In the genomic region with DNA sequence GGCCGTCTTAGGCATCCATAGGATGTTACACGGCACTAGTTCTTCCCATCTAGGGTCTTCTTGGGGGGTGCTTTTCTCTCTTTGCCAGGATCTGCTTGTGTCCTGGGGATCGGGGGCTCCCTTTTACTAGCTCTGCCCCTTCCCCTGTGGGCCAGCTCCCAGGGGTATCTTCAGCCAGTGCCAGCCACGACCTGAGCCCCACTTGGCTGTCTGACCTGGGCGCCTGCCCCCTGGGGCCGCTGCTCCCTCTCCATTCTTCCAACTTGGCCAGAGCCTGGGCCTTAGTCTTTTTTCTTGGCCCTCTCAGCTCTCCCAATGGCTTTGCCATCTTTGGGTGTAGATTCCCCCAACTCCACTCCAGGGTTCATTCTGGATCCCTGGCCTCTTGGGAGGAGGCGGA, we compare ENCODE assay signal across 19 cellular contexts. TPM values are rescaled to one million over a fixed set of nuclear protein-coding genes. Genes with fewer than 3 reads are reported as not detected.
A peak's percentile ranks its signal among the peaks of the same experiment; 100 is the strongest.
DNase-seq lines count a peak whose midpoint lies in the region; ATAC-seq and TF ChIP-seq lines count a peak whose summit lies in the region.
"Had no signal": no experiment of that assay in that cellular context is flagged by ENCODE, and none has a peak within 500 bp of the region (broad histone marks: within the 10 kb centered on the region; RNA-seq: fewer than 3 reads in every experiment).

No MANE protein-coding gene starts in this region.

- no peak for ATAC-seq in Right ventricle myocardium inferior
- no peak for ATAC-seq in GM18909 (IDR thresholded peaks at IDR 0.05; ENCODE audit: poor library complexity, unreplicated experiment)
- ATAC-seq in GM21447 (IDR thresholded peaks at IDR 0.05; ENCODE audit: unreplicated experiment) = no peak
- ATAC-seq in activated naive CD4-positive, alpha-beta T cell treated with anti-CD3 and anti-CD28 coated beads, Interleukin-2, amount 50 U/mL, for 72 hours = no peak
- ATAC-seq: activated T-cell treated with anti-CD3 and anti-CD28 coated beads, Interleukin-2, amount 50 U/mL, for 72 hours; natural killer cell; PC-3 had no signal

- H3K4me3 ChIP-seq in right atrium auricular region (no peak overlapping the region), skeletal muscle tissue (ENCODE audit: low read length in 3 of 3) (peak overlapping the region in 2 of 3 donors; percentile 31 to 63)

- intact Hi-C loops in Right ventricle myocardium inferior (cut with DNase I) = no loop called here

- DNase-seq in right atrium auricular region (ENCODE audit: low spot score) (no peak), Right ventricle myocardium inferior (ENCODE audit: missing footprints) (no peak), NOMO-1 (lab: John Stamatoyannopoulos, UW; ENCODE audit: unreplicated experiment in 2 of 2) (no peak)
- DNase-seq in activated naive CD4-positive, alpha-beta T cell treated with anti-CD3 and anti-CD28 coated beads, Interleukin-2, amount 50 U/mL, for 72 hours (ENCODE audit: low spot score in 2 of 2) = no peak
- DNase-seq: NCI-H187 treated with DMSO at 0.1 percent for 48 hours, NCI-H524 treated with DMSO at 0.1 percent for 48 hours, retina had no signal

- peak overlapping the region; percentile 40 to 84 (median 76) for H3K9ac ChIP-seq in skeletal muscle tissue (ENCODE audit: low read depth in 1 of 3, low read length in 3 of 3)
- H3K9ac ChIP-seq: SK-N-SH had no signal

- H3K27me3 ChIP-seq in right atrium auricular region (no peaks in the 10 kb centered on the region), layer of hippocampus (ENCODE audit: control insufficient read depth, insufficient read depth, low read length) (no peaks in the 10 kb centered on the region), skeletal muscle tissue (ENCODE audit: control insufficient read depth in 3 of 3, insufficient read depth in 3 of 3, low read length in 3 of 3) (no peaks in the 10 kb centered on the region)

- H3K27ac ChIP-seq in right atrium auricular region = peak overlapping the region; percentile 92 to 96
- peak overlapping the region; percentile 21 for H3K27ac ChIP-seq in layer of hippocampus (ENCODE audit: low read depth, low read length)
- peak overlapping the region; percentile 83 for H3K27ac ChIP-seq in skeletal muscle tissue (ENCODE audit: low read depth, low read length)

- peaks cover 0 to 79% of the 10 kb centered on the region in 2 donors for H3K4me1 ChIP-seq in right atrium auricular region
- H3K4me1 ChIP-seq in skeletal muscle tissue (ENCODE audit: control insufficient read depth in 3 of 3, insufficient read depth in 3 of 3, low read length in 3 of 3) = peaks cover 69 to 77% (median 70%) of the 10 kb centered on the region in 3 donors

- no peak overlapping the region for H3K27ac Mint-ChIP-seq in activated naive CD4-positive, alpha-beta T cell treated with anti-CD3 and anti-CD28 coated beads, Interleukin-2, amount 50 U/mL, for 72 hours
- H3K27ac Mint-ChIP-seq: activated T-cell treated with anti-CD3 and anti-CD28 coated beads, Interleukin-2, amount 50 U/mL, for 72 hours; endodermal cell; natural killer cell had no signal

- no peak for TF ChIP-seq CTCF in right atrium auricular region (IDR thresholded peaks at IDR 0.05)

- H3K36me3 Mint-ChIP-seq in activated naive CD4-positive, alpha-beta T cell treated with anti-CD3 and anti-CD28 coated beads, Interleukin-2, amount 50 U/mL, for 72 hours = peaks cover 0 to 5% of the 10 kb centered on the region in 2 donors
- H3K36me3 Mint-ChIP-seq: activated naive CD8-positive, alpha-beta T cell treated with anti-CD3 and anti-CD28 coated beads, Interleukin-2, amount 10 ng/mL, durations not matched to agents 7 days and 5 days; natural killer cell had no signal

- H3K9me3 ChIP-seq in right atrium auricular region (no peaks in the 10 kb centered on the region), skeletal muscle tissue (ENCODE audit: control insufficient read depth in 3 of 3, low read length in 3 of 3) (no peaks in the 10 kb centered on the region)
- H3K9me3 ChIP-seq: SK-N-SH had no signal

- no peaks in the 10 kb centered on the region for H3K9me3 Mint-ChIP-seq in activated naive CD4-positive, alpha-beta T cell treated with anti-CD3 and anti-CD28 coated beads, Interleukin-2, amount 50 U/mL, for 72 hours
- H3K9me3 Mint-ChIP-seq: activated naive CD8-positive, alpha-beta T cell treated with anti-CD3 and anti-CD28 coated beads, Interleukin-2, amount 10 ng/mL, durations not matched to agents 7 days and 5 days; activated T-cell treated with anti-CD3 and anti-CD28 coated beads, Interleukin-2, amount 50 U/mL, for 72 hours; endodermal cell; natural killer cell had no signal

- H3K36me3 ChIP-seq in right atrium auricular region (no peaks in the 10 kb centered on the region), skeletal muscle tissue (ENCODE audit: control insufficient read depth in 3 of 3, insufficient read depth in 3 of 3, low read length in 3 of 3) (peaks cover 0 to 2% (median 0%) of the 10 kb centered on the region in 3 donors)

RNA-seq across cellular contexts. Expression of a gene that starts 3.1 kb away (rescaled TPM):
- 100 to 1,000 TPM; 144 to 185 TPM for total RNA-seq in right atrium auricular region
- 494 TPM for total RNA-seq in Right ventricle myocardium inferior
- 137 TPM for total RNA-seq in skeletal muscle tissue
- 10 to 100 TPM; 66.3 to 84.5 TPM for total RNA-seq in activated naive CD4-positive, alpha-beta T cell treated with anti-CD3 and anti-CD28 coated beads, Interleukin-2, amount 50 U/mL, for 72 hours

RNA-seq across cellular contexts. Expression of a gene that starts 21.9 kb away (rescaled TPM):
- 1 to 10 TPM in 1 of 2 donors, under 1 TPM in 1; 0.43 to 1.4 TPM for total RNA-seq in right atrium auricular region
- 2.0 TPM for total RNA-seq in Right ventricle myocardium inferior
- total RNA-seq in skeletal muscle tissue = 3.7 TPM
- 10 to 100 TPM; 68.3 to 76.1 TPM for total RNA-seq in activated naive CD4-positive, alpha-beta T cell treated with anti-CD3 and anti-CD28 coated beads, Interleukin-2, amount 50 U/mL, for 72 hours

RNA-seq across cellular contexts. Expression of a gene that starts 23.9 kb away (rescaled TPM):
- total RNA-seq in right atrium auricular region = 10 to 100 TPM; 20.2 to 38.2 TPM
- total RNA-seq in Right ventricle myocardium inferior = 60.2 TPM
- 12.5 TPM for total RNA-seq in skeletal muscle tissue
- total RNA-seq in activated naive CD4-positive, alpha-beta T cell treated with anti-CD3 and anti-CD28 coated beads, Interleukin-2, amount 50 U/mL, for 72 hours = 100 to 1,000 TPM in 1 of 2 donors, 10 to 100 TPM in 1; 39.7 to 101 TPM

RNA-seq across cellular contexts. Expression of a gene that starts 28.9 kb away (rescaled TPM):
- total RNA-seq in right atrium auricular region (not detected), Right ventricle myocardium inferior (not detected), skeletal muscle tissue (not detected)
- not detected for total RNA-seq in activated naive CD4-positive, alpha-beta T cell treated with anti-CD3 and anti-CD28 coated beads, Interleukin-2, amount 50 U/mL, for 72 hours
- total RNA-seq: activated naive CD8-positive, alpha-beta T cell treated with anti-CD3 and anti-CD28 coated beads, Interleukin-2, amount 10 ng/mL, durations not matched to agents 7 days and 5 days; activated T-cell treated with anti-CD3 and anti-CD28 coated beads, Interleukin-2, amount 50 U/mL, for 72 hours; Daoy; PC-3; ureter had no signal

RNA-seq across cellular contexts. Expression of a gene that starts 41.9 kb away (rescaled TPM):
- 10 to 100 TPM in 1 of 2 donors, 1 to 10 TPM in 1; 8.7 to 12.1 TPM for total RNA-seq in right atrium auricular region
- total RNA-seq in Right ventricle myocardium inferior = 7.3 TPM
- not detected for total RNA-seq in skeletal muscle tissue
- total RNA-seq in activated naive CD4-positive, alpha-beta T cell treated with anti-CD3 and anti-CD28 coated beads, Interleukin-2, amount 50 U/mL, for 72 hours = 1 to 10 TPM; 1.2 to 4.2 TPM

Comparison
In these comparisons a context has a peak if more than half of its experiments do, and no peak if none do; other contexts are left out.
1. H3K27ac ChIP-seq: peak in every context shown above with its lines; median percentile 94 in right atrium auricular region; 83 in skeletal muscle tissue; 21 in layer of hippocampus.
2. H3K4me3 ChIP-seq: peak in skeletal muscle tissue (2 of 3); none in right atrium auricular region (0 of 2).
3. RNA of a gene that starts 21.9 kb away (total RNA-seq): 68.3 to 76.1 TPM in activated naive CD4-positive, alpha-beta T cell treated with anti-CD3 and anti-CD28 coated beads, Interleukin-2, amount 50 U/mL, for 72 hours; 3.7 TPM in skeletal muscle tissue (single experiment), 2.0 TPM in Right ventricle myocardium inferior (single experiment) and 0.43 to 1.4 TPM in right atrium auricular region; every median in the first group is over 10 times any median in the second.